9 cellular contexts compared by ENCODE assay signal in genomic region chr19:41226874-41227390, GRCh38. TPM values are rescaled to one million over a fixed set of nuclear protein-coding genes. Genes with fewer than 3 reads are reported as not detected.
DNase-seq lines count a peak whose midpoint lies in the region; ATAC-seq and TF ChIP-seq lines count a peak whose summit lies in the region.
"Had no signal": no experiment of that assay in that cellular context is flagged by ENCODE, and none has a peak within 500 bp of the region (broad histone marks: within the 10 kb centered on the region; RNA-seq: fewer than 3 reads in every experiment).

No MANE protein-coding gene starts in this region.

- H3K4me1 ChIP-seq in right lobe of liver = no peaks in the 10 kb centered on the region
- H3K4me1 ChIP-seq in subcutaneous abdominal adipose tissue (ENCODE audit: control insufficient read depth in 5 of 5, insufficient read depth in 5 of 5, low read length in 5 of 5) = peaks cover 5 to 37% (median 17%) of the 10 kb centered on the region in 5 donors

- POLR2A ChIA-PET in activated CD4-positive, alpha-beta T cell treated with anti-CD3 and anti-CD28 coated beads, Interleukin-2, amount 10 ng/mL, durations not matched to agents 7 days and 5 days (lab: Charles Lee) = interaction anchor here (0.5 to 1.2 kb wide), 4 partner anchors 36 to 1596 kb away, joined by 3 to 7 read pairs (median 3); no protein-coding TSS in a partner anchor

- no peaks in the 10 kb centered on the region for H3K36me3 ChIP-seq in right lobe of liver
- H3K36me3 ChIP-seq in subcutaneous abdominal adipose tissue (ENCODE audit: control insufficient read depth in 5 of 5, insufficient read depth in 5 of 5, low read length in 5 of 5) = peaks cover 0 to 18% (median 5%) of the 10 kb centered on the region in 5 donors
- H3K36me3 ChIP-seq: BLaER1 treated with 17β-estradiol and CSF1 and Interleukin-3, amounts not matched to agents 10 nM and 100 nM had no signal

- no peak for DNase-seq in activated CD4-positive, alpha-beta T cell treated with anti-CD3 and anti-CD28 coated beads, Interleukin-2, amount 10 ng/mL, durations not matched to agents 7 days and 5 days
- DNase-seq in activated CD4-positive, alpha-beta T cell treated with anti-CD3 and anti-CD28 coated beads for 4 hours = no peak
- DNase-seq in right lobe of liver (no peak), NCI-H345 treated with DMSO at 0.1 percent for 48 hours (lab: John Stamatoyannopoulos, UW; ENCODE audit: unreplicated experiment) (no peak), middle frontal gyrus (ENCODE audit: extremely low spot score, low spot score) (no peak), DMS153 (lab: John Stamatoyannopoulos, UW) (no peak)

- peak overlapping the region; percentile 82 for H3K4me3 Mint-ChIP-seq in activated CD4-positive, alpha-beta T cell treated with anti-CD3 and anti-CD28 coated beads, Interleukin-2, amount 10 ng/mL, durations not matched to agents 7 days and 5 days

- H3K9me3 Mint-ChIP-seq in activated CD4-positive, alpha-beta T cell treated with anti-CD3 and anti-CD28 coated beads, Interleukin-2, amount 10 ng/mL, durations not matched to agents 7 days and 5 days = no peaks in the 10 kb centered on the region

- peak overlapping the region; percentile 85 for H3K27ac Mint-ChIP-seq in activated CD4-positive, alpha-beta T cell treated with anti-CD3 and anti-CD28 coated beads, Interleukin-2, amount 10 ng/mL, durations not matched to agents 7 days and 5 days

- H3K9me3 ChIP-seq in right lobe of liver (no peaks in the 10 kb centered on the region), subcutaneous abdominal adipose tissue (ENCODE audit: control insufficient read depth in 5 of 5, low read length in 5 of 5) (no peaks in the 10 kb centered on the region)
- H3K9me3 ChIP-seq: BLaER1 treated with 17β-estradiol and CSF1 and Interleukin-3, amounts not matched to agents 10 nM and 100 nM had no signal

- no peaks in the 10 kb centered on the region for H3K36me3 Mint-ChIP-seq in activated CD4-positive, alpha-beta T cell treated with anti-CD3 and anti-CD28 coated beads, Interleukin-2, amount 10 ng/mL, durations not matched to agents 7 days and 5 days (ENCODE audit: low read depth)

- 42% methylated on average over 8 of the region's 9 CpGs for WGBS in right lobe of liver (ENCODE audit: insufficient coverage, low coverage, low lambda C conversion rate, missing lambda C conversion rate)

- no peak for ATAC-seq in right lobe of liver

- no peak for TF ChIP-seq POLR2A in right lobe of liver (IDR thresholded peaks at IDR 0.05)

- intact Hi-C loops in right lobe of liver (cut with DNase I) = no loop called here

- no peaks in the 10 kb centered on the region for H3K27me3 ChIP-seq in right lobe of liver
- H3K27me3 ChIP-seq in subcutaneous abdominal adipose tissue (ENCODE audit: control insufficient read depth in 5 of 5, insufficient read depth in 4 of 5, low read length in 5 of 5) = peaks cover 0 to 22% (median 2%) of the 10 kb centered on the region in 5 donors
- H3K27me3 ChIP-seq: BLaER1 treated with 17β-estradiol and CSF1 and Interleukin-3, amounts not matched to agents 10 nM and 100 nM had no signal

- CTCF ChIA-PET in activated CD4-positive, alpha-beta T cell treated with anti-CD3 and anti-CD28 coated beads, Interleukin-2, amount 10 ng/mL, durations not matched to agents 7 days and 5 days (lab: Charles Lee) = interaction anchor here (0.6 to 1.0 kb wide), 5 partner anchors 20 to 679 kb away, joined by 3 to 4 read pairs (median 3); no protein-coding TSS in a partner anchor

- no peak for TF ChIP-seq CTCF in right lobe of liver (IDR thresholded peaks at IDR 0.05)

- H3K4me3 ChIP-seq in right lobe of liver (peak overlapping the region in 2 of 3 donors; percentile 50 to 60), subcutaneous abdominal adipose tissue (ENCODE audit: low read depth in 1 of 5, low read length in 5 of 5) (peak overlapping the region in 3 of 5 donors; percentile 60 to 67 (median 63))
- H3K4me3 ChIP-seq: BLaER1 treated with 17β-estradiol and CSF1 and Interleukin-3, amounts not matched to agents 10 nM and 100 nM had no signal

- H3K27me3 Mint-ChIP-seq in activated CD4-positive, alpha-beta T cell treated with anti-CD3 and anti-CD28 coated beads, Interleukin-2, amount 10 ng/mL, durations not matched to agents 7 days and 5 days = peaks cover 13% of the 10 kb centered on the region

- H3K9ac ChIP-seq in subcutaneous abdominal adipose tissue (ENCODE audit: low read length in 5 of 5) = peak overlapping the region in 1 of 5 donors; percentile 0
- H3K9ac ChIP-seq: BLaER1 treated with 17β-estradiol and CSF1 and Interleukin-3, amounts not matched to agents 10 nM and 100 nM had no signal

- H3K4me1 Mint-ChIP-seq in activated CD4-positive, alpha-beta T cell treated with anti-CD3 and anti-CD28 coated beads, Interleukin-2, amount 10 ng/mL, durations not matched to agents 7 days and 5 days = peaks cover 19% of the 10 kb centered on the region

- H3K27ac ChIP-seq in angular gyrus (ENCODE audit: low read depth, low read length) (peak overlapping the region; percentile 23), right lobe of liver (peak overlapping the region in 1 of 3 donors; percentile 36), subcutaneous abdominal adipose tissue (ENCODE audit: low read depth, low read length) (peak overlapping the region; percentile 58)
- H3K27ac ChIP-seq: BLaER1 treated with 17β-estradiol and CSF1 and Interleukin-3, amounts not matched to agents 10 nM and 100 nM had no signal

RNA-seq across cellular contexts. Expression of gene AXL, which starts 7.9 kb away (rescaled TPM):
- under 1 TPM; 0.06 to 0.20 TPM for total RNA-seq in activated CD4-positive, alpha-beta T cell treated with anti-CD3 and anti-CD28 coated beads, Interleukin-2, amount 10 ng/mL, durations not matched to agents 7 days and 5 days
- 10 to 100 TPM in 3 of 6 experiments, 1 to 10 TPM in 3; 5.7 to 20.3 (median 10.2) TPM for total RNA-seq in right lobe of liver

RNA-seq across cellular contexts. Expression of gene CYP2S1, which starts 33.9 kb away (rescaled TPM):
- total RNA-seq in activated CD4-positive, alpha-beta T cell treated with anti-CD3 and anti-CD28 coated beads, Interleukin-2, amount 10 ng/mL, durations not matched to agents 7 days and 5 days = under 1 TPM; 0.17 to 0.27 TPM
- 1 to 10 TPM in 3 of 6 experiments, under 1 TPM in 3; 0.54 to 1.9 (median 0.99) TPM for total RNA-seq in right lobe of liver

RNA-seq across cellular contexts. Expression of gene HNRNPUL1, which starts 37.2 kb away (rescaled TPM):
- 100 to 1,000 TPM; 333 to 348 TPM for total RNA-seq in activated CD4-positive, alpha-beta T cell treated with anti-CD3 and anti-CD28 coated beads, Interleukin-2, amount 10 ng/mL, durations not matched to agents 7 days and 5 days
- total RNA-seq in right lobe of liver = 10 to 100 TPM; 53.5 to 70.0 (median 61.8) TPM

Comparison
In these comparisons a context has a peak if more than half of its experiments do, and no peak if none do; other contexts are left out.
1. RNA of gene AXL, which starts 7.9 kb away (total RNA-seq): 5.7 to 20.3 TPM in right lobe of liver; 0.06 to 0.20 TPM in activated CD4-positive, alpha-beta T cell treated with anti-CD3 and anti-CD28 coated beads, Interleukin-2, amount 10 ng/mL, durations not matched to agents 7 days and 5 days; every median in the first group is over 4 times any median in the second.
2. RNA of gene HNRNPUL1, which starts 37.2 kb away (total RNA-seq): 333 to 348 TPM in activated CD4-positive, alpha-beta T cell treated with anti-CD3 and anti-CD28 coated beads, Interleukin-2, amount 10 ng/mL, durations not matched to agents 7 days and 5 days; 53.5 to 70.0 TPM in right lobe of liver; every median in the first group is over 4 times any median in the second.